In genomic region chr2:182361477-182361876, GRCh38 we compare ENCODE assay signal across 28 cellular contexts.
"Had no signal": no experiment of that assay in that cellular context is flagged by ENCODE, and none has a peak within 500 bp of the region (broad histone marks: within the 10 kb centered on the region; RNA-seq: fewer than 3 reads in every experiment).

No MANE protein-coding gene starts in this region.

- ATAC-seq: left colon; naive thymus-derived CD8-positive, alpha-beta T cell; psoas muscle; right cardiac atrium; stimulated activated memory B cell treated with anti-CD40 and anti-IgM and Interleukin-4, amounts not matched to agents 10 μg/mL and 1 μg/mL and 100 μg/mL, for 72 hours; stimulated activated naive CD8-positive, alpha-beta T cell treated with anti-CD3 and anti-CD28 coated beads, Interleukin-15, Interleukin-2, amounts not matched to agents 100 U/mL and 50 U/mL, for 24 hours had no signal

- H3K4me3 Mint-ChIP-seq: central memory CD8-positive, alpha-beta T cell; immature natural killer cell; memory B cell; naive thymus-derived CD8-positive, alpha-beta T cell; stimulated activated memory B cell treated with anti-CD40 and anti-IgM and Interleukin-4, amounts not matched to agents 10 μg/mL and 1 μg/mL and 100 μg/mL, for 72 hours; type B pancreatic cell had no signal

- H3K27me3 Mint-ChIP-seq: central memory CD8-positive, alpha-beta T cell; memory B cell; naive thymus-derived CD8-positive, alpha-beta T cell; stimulated activated memory B cell treated with anti-CD40 and anti-IgM and Interleukin-4, amounts not matched to agents 10 μg/mL and 1 μg/mL and 100 μg/mL, for 72 hours had no signal

- H3K4me1 ChIP-seq: psoas muscle, spleen had no signal

- H3K4me3 ChIP-seq: coronary artery, esophagus muscularis mucosa, lung, ovary, psoas muscle, skin epidermis, spleen, suprapubic skin had no signal

- H3K27me3 ChIP-seq: esophagus muscularis mucosa, ovary, spleen, suprapubic skin had no signal

- H3K4me1 Mint-ChIP-seq: central memory CD8-positive, alpha-beta T cell; immature natural killer cell; memory B cell; naive thymus-derived CD8-positive, alpha-beta T cell; stimulated activated memory B cell treated with anti-CD40 and anti-IgM and Interleukin-4, amounts not matched to agents 10 μg/mL and 1 μg/mL and 100 μg/mL, for 72 hours had no signal

- H3K27ac ChIP-seq: ovary, psoas muscle, skin epidermis, spleen, suprapubic skin had no signal

- H3K36me3 ChIP-seq: esophagus muscularis mucosa, ovary, spleen, suprapubic skin had no signal

- H3K27ac Mint-ChIP-seq: immature natural killer cell; memory B cell; naive thymus-derived CD8-positive, alpha-beta T cell; stimulated activated memory B cell treated with anti-CD40 and anti-IgM and Interleukin-4, amounts not matched to agents 10 μg/mL and 1 μg/mL and 100 μg/mL, for 72 hours; type B pancreatic cell had no signal

- H3K9me3 ChIP-seq: esophagus muscularis mucosa, ovary, psoas muscle, spleen, suprapubic skin had no signal

- DNase-seq: dermis blood vessel endothelial cell; effector memory CD4-positive, alpha-beta T cell; foreskin melanocyte; hypothalamus; immature natural killer cell; islet precursor cell; kidney glomerular epithelial cell; left colon; left ventricle myocardium superior; midbrain; naive thymus-derived CD8-positive, alpha-beta T cell; occipital lobe; ovary; posterior cingulate gyrus; psoas muscle; right cardiac atrium; spleen; stimulated activated CD4-positive, alpha-beta T cell treated with anti-CD3 and anti-CD28 coated beads, Interleukin-4, amount 100 ng/mL, for 4 hours; stimulated activated naive CD8-positive, alpha-beta T cell treated with anti-CD3 and anti-CD28 coated beads, Interleukin-15, Interleukin-2, amounts not matched to agents 100 U/mL and 50 U/mL, for 24 hours had no signal

- H3K9me3 Mint-ChIP-seq: stimulated activated memory B cell treated with anti-CD40 and anti-IgM and Interleukin-4, amounts not matched to agents 10 μg/mL and 1 μg/mL and 100 μg/mL, for 72 hours; type B pancreatic cell had no signal

- H3K36me3 Mint-ChIP-seq: immature natural killer cell; memory B cell; naive thymus-derived CD8-positive, alpha-beta T cell; stimulated activated memory B cell treated with anti-CD40 and anti-IgM and Interleukin-4, amounts not matched to agents 10 μg/mL and 1 μg/mL and 100 μg/mL, for 72 hours; type B pancreatic cell had no signal
